In the genomic region with DNA sequence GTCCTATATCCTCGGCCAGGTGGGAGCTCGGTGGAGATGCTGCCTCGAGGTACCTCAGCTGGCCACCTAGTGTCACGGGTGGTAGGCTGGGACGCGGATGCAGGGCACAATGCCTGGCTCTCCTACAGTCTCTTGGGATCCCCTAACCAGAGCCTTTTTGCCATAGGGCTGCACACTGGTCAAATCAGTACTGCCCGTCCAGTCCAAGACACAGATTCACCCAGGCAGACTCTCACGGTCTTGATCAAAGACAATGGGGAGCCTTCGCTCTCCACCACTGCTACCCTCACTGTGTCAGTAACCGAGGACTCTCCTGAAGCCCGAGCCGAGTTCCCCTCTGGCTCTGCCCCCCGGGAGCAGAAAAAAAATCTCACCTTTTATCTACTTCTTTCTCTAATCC, we compare ENCODE assay signal across 11 cellular contexts. TPM values are rescaled to one million over a fixed set of nuclear protein-coding genes. Genes with fewer than 3 reads are reported as not detected.
DNase-seq lines count a peak whose midpoint lies in the region; ATAC-seq and TF ChIP-seq lines count a peak whose summit lies in the region.
"Had no signal": no experiment of that assay in that cellular context is flagged by ENCODE, and none has a peak within 500 bp of the region (broad histone marks: within the 10 kb centered on the region; RNA-seq: fewer than 3 reads in every experiment).

No MANE protein-coding gene starts in this region.

- no peak for TF ChIP-seq CTCF in heart left ventricle (IDR thresholded peaks at IDR 0.05)
- TF ChIP-seq CTCF in cardiac fibroblast (IDR thresholded peaks at IDR 0.05; ENCODE audit: low read depth, low read length), result no peak
- TF ChIP-seq CTCF in upper lobe of left lung (IDR thresholded peaks at IDR 0.05), result no peak
- TF ChIP-seq CTCF in right lobe of liver (IDR thresholded peaks at IDR 0.05), result no peak

- H3K4me1 ChIP-seq in heart left ventricle, result peaks cover 4 to 70% (median 49%) of the 10 kb centered on the region in 12 donors
- H3K4me1 ChIP-seq in muscle layer of colon (ENCODE audit: insufficient read depth, low read length), result peaks cover 52% of the 10 kb centered on the region
- peaks cover 21 to 52% (median 34%) of the 10 kb centered on the region in 4 donors for H3K4me1 ChIP-seq in upper lobe of left lung
- peaks cover 0 to 8% (median 2%) of the 10 kb centered on the region in 4 donors for H3K4me1 ChIP-seq in right lobe of liver
- H3K4me1 ChIP-seq: A549 had no signal

- WGBS in heart left ventricle, 4 donors, result 65 to 74% (median 70%) methylated on average over 13 of the region's 13 CpGs
- WGBS in upper lobe of left lung, 2 donors, result 55 to 60% methylated on average over 7 to 13 of the region's 13 CpGs
- WGBS in right lobe of liver (ENCODE audit: insufficient coverage, low coverage, low lambda C conversion rate, missing lambda C conversion rate), result 49% methylated on average over 8 of the region's 13 CpGs

- intact Hi-C loops in heart left ventricle (cut with DNase I), result loop anchor here in 9 of 10 donors (2.0 to 10.0 kb wide), 6 partner anchors 34 to 81 kb away; no protein-coding TSS in a partner anchor
- intact Hi-C loops in left cardiac atrium (cut with DNase I), result loop anchor here in 1 of 2 donors (2.0 to 5.0 kb wide), 2 partner anchors 44 to 45 kb away; no protein-coding TSS in a partner anchor
- intact Hi-C loops in right lobe of liver (cut with DNase I), result loop anchor here in 1 of 2 donors (10.0 kb wide), 1 partner anchor 47 kb away; no protein-coding TSS in a partner anchor

- no peak overlapping the region for H3K9ac ChIP-seq in muscle layer of colon (ENCODE audit: low read length)

- H3K27me3 ChIP-seq in heart left ventricle (peaks cover 0 to 42% (median 0%) of the 10 kb centered on the region in 9 donors), muscle layer of colon (ENCODE audit: control insufficient read depth in 1 of 2, insufficient read depth in 2 of 2, low read length in 2 of 2) (no peaks in the 10 kb centered on the region), upper lobe of left lung (no peaks in the 10 kb centered on the region), right lobe of liver (peaks cover 0 to 4% of the 10 kb centered on the region in 2 donors)

- no peak for DNase-seq in heart left ventricle
- no peak for DNase-seq in left cardiac atrium
- no peak for DNase-seq in cardiac fibroblast (ENCODE audit: low read depth in 2 of 2)
- no peak for DNase-seq in upper lobe of left lung
- DNase-seq in right lobe of liver, result no peak
- no peak for DNase-seq in anterior cingulate cortex (lab: John Stamatoyannopoulos, UW)
- DNase-seq: activated CD4-positive, alpha-beta T cell treated with anti-CD3 and anti-CD28 coated beads, Interleukin-2, amount 50 U/mL, for 1 hour; occipital lobe had no signal

- H3K27ac ChIP-seq in heart left ventricle (peak overlapping the region in 1 of 12 donors; percentile 94), muscle layer of colon (ENCODE audit: low read depth, low read length) (no peak overlapping the region), upper lobe of left lung (peak overlapping the region in 2 of 4 donors; percentile 38 to 88), right lobe of liver (no peak overlapping the region)
- H3K27ac ChIP-seq: A549 had no signal

- H3K4me3 ChIP-seq in heart left ventricle, result peak overlapping the region in 11 of 12 donors; percentile 9 to 74 (median 66)
- peak overlapping the region; percentile 63 to 66 for H3K4me3 ChIP-seq in cardiac fibroblast (replicated peaks in 1 of 2; ENCODE audit: low read depth in 2 of 2, low read length in 2 of 2)
- H3K4me3 ChIP-seq in muscle layer of colon (ENCODE audit: low read depth in 1 of 2, low read length in 2 of 2), result peak overlapping the region; percentile 81 to 82
- peak overlapping the region; percentile 17 to 70 (median 58) for H3K4me3 ChIP-seq in upper lobe of left lung
- peak overlapping the region in 1 of 3 donors; percentile 1 for H3K4me3 ChIP-seq in right lobe of liver
- H3K4me3 ChIP-seq: A549 had no signal

- H3K36me3 ChIP-seq in heart left ventricle (peaks cover 0 to 14% (median 0%) of the 10 kb centered on the region in 9 donors), muscle layer of colon (ENCODE audit: insufficient read depth, low read length) (no peaks in the 10 kb centered on the region), upper lobe of left lung (peaks cover 0 to 5% (median 0%) of the 10 kb centered on the region in 4 donors), right lobe of liver (no peaks in the 10 kb centered on the region)

- TF ChIP-seq POLR2A in heart left ventricle (IDR thresholded peaks at IDR 0.05) (no peak), upper lobe of left lung (IDR thresholded peaks at IDR 0.05) (no peak), right lobe of liver (IDR thresholded peaks at IDR 0.05) (no peak)

- no peaks in the 10 kb centered on the region for H3K9me3 ChIP-seq in heart left ventricle
- no peaks in the 10 kb centered on the region for H3K9me3 ChIP-seq in muscle layer of colon (ENCODE audit: low read length)
- H3K9me3 ChIP-seq in upper lobe of left lung, result no peaks in the 10 kb centered on the region
- no peaks in the 10 kb centered on the region for H3K9me3 ChIP-seq in right lobe of liver
- H3K9me3 ChIP-seq: A549 had no signal

- TF ChIP-seq EP300 in upper lobe of left lung (IDR thresholded peaks at IDR 0.05), result no peak

- ATAC-seq in heart left ventricle (no peak), left cardiac atrium (no peak), upper lobe of left lung (ENCODE audit: low FRiP score in 2 of 2) (no peak), right lobe of liver (no peak), HG03108 (IDR thresholded peaks at IDR 0.05; ENCODE audit: unreplicated experiment) (no peak)
- ATAC-seq: A549 had no signal

RNA-seq across cellular contexts. Expression of a gene that starts 2.0 kb away (rescaled TPM):
- total RNA-seq in heart left ventricle, result 10 to 100 TPM; 12.3 to 32.5 (median 18.4) TPM
- polyA plus RNA-seq in heart left ventricle, result 10 to 100 TPM; 23.3 to 34.8 TPM
- 10 to 100 TPM; 33.7 to 39.1 TPM for total RNA-seq in left cardiac atrium
- 100 to 1,000 TPM in 1 of 6 donors, 10 to 100 TPM in 5; 26.4 to 116 (median 50.1) TPM for total RNA-seq in upper lobe of left lung
- 10 to 100 TPM in 1 of 6 experiments, 1 to 10 TPM in 5; 6.1 to 10.6 (median 7.6) TPM for total RNA-seq in right lobe of liver

RNA-seq across cellular contexts. Expression of a gene that starts 7.0 kb away (rescaled TPM):
- total RNA-seq in heart left ventricle (10 to 100 TPM in 1 of 9 donors, 1 to 10 TPM in 8; 1.7 to 10.4 (median 2.9) TPM), left cardiac atrium (1 to 10 TPM; 1.4 to 1.7 TPM), upper lobe of left lung (10 to 100 TPM in 1 of 6 donors, 1 to 10 TPM in 4, under 1 TPM in 1; 0.69 to 24.7 (median 1.8) TPM), right lobe of liver (10 to 100 TPM in 1 of 6 experiments, under 1 TPM in 5; 0.20 to 10.7 (median 0.34) TPM)
- 1 to 10 TPM in 1 of 2 donors, under 1 TPM in 1; 0.39 to 4.2 TPM for polyA plus RNA-seq in heart left ventricle

RNA-seq across cellular contexts. Expression of a gene that starts 11.1 kb away (rescaled TPM):
- total RNA-seq in heart left ventricle (1 to 10 TPM; 1.5 to 5.4 (median 3.0) TPM), left cardiac atrium (1 to 10 TPM in 1 of 2 donors, under 1 TPM in 1; 0.97 to 1.7 TPM), upper lobe of left lung (10 to 100 TPM in 1 of 6 donors, 1 to 10 TPM in 3, under 1 TPM in 2; 0.61 to 11.5 (median 1.4) TPM), right lobe of liver (under 1 TPM; 0.24 to 0.37 (median 0.32) TPM)
- 1 to 10 TPM in 1 of 2 donors, under 1 TPM in 1; 0.72 to 5.4 TPM for polyA plus RNA-seq in heart left ventricle
- polyA plus RNA-seq: A549 had no signal

RNA-seq across cellular contexts. Expression of a gene that starts 47.5 kb away (rescaled TPM):
- total RNA-seq in heart left ventricle (10 to 100 TPM in 1 of 9 donors, 1 to 10 TPM in 8; 3.2 to 15.5 (median 7.3) TPM), left cardiac atrium (1 to 10 TPM; 4.5 to 6.5 TPM), upper lobe of left lung (10 to 100 TPM in 1 of 6 donors, 1 to 10 TPM in 5; 4.3 to 19.9 (median 5.7) TPM), right lobe of liver (1 to 10 TPM in 4 of 6 experiments, under 1 TPM in 2; 0.73 to 1.6 (median 1.3) TPM)
- 1 to 10 TPM; 3.2 to 5.0 TPM for polyA plus RNA-seq in heart left ventricle

RNA-seq across cellular contexts. Expression of a gene that starts 57.0 kb away (rescaled TPM):
- total RNA-seq in heart left ventricle, result 1 to 10 TPM; 2.8 to 9.0 (median 5.3) TPM
- polyA plus RNA-seq in heart left ventricle, result 1 to 10 TPM; 1.8 to 5.0 TPM
- total RNA-seq in left cardiac atrium, result 1 to 10 TPM; 3.2 to 3.5 TPM
- 10 to 100 TPM in 1 of 6 donors, 1 to 10 TPM in 5; 2.0 to 16.8 (median 2.3) TPM for total RNA-seq in upper lobe of left lung
- 1 to 10 TPM in 3 of 6 experiments, under 1 TPM in 3; 0.81 to 1.7 (median 1.1) TPM for total RNA-seq in right lobe of liver
